In the genomic region with DNA sequence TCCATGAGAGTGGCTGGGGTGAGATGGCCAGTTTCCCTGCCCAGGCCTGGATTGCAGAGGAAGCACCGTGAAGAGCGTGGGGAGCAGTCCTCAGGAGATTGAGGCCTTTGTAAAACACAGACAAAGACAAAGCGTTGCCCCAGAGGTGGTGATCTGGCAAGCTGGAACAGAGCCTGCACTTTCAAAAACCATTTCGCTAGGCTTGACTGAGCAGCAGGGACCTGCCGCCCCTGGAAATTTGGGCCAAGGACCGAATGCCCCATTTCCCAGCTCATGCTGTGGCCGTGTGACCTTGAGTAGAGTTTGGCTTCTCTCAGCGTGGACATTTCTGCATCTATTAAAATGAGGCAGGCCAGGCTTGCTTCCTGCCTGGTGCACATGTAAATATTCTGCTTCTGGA, we compare ENCODE assay signal across 17 cellular contexts.
"Had no signal": no experiment of that assay in that cellular context is flagged by ENCODE, and none has a peak within 500 bp of the region (broad histone marks: within the 10 kb centered on the region; RNA-seq: fewer than 3 reads in every experiment).

No MANE protein-coding gene starts in this region.

- ATAC-seq: naive thymus-derived CD8-positive, alpha-beta T cell; right cardiac atrium had no signal

- H3K27me3 Mint-ChIP-seq: naive thymus-derived CD8-positive, alpha-beta T cell had no signal

- DNase-seq: dorsolateral prefrontal cortex; effector CD8-positive, alpha-beta T cell; foreskin melanocyte; hippocampal formation; kidney glomerular epithelial cell; naive thymus-derived CD8-positive, alpha-beta T cell; posterior cingulate gyrus; right cardiac atrium; small intestine; stimulated activated CD4-positive, alpha-beta T cell treated with anti-CD3 and anti-CD28 coated beads, Interleukin-12 subunit alpha, Interleukin-12 subunit beta, amount 100 ng/mL, for 4 hours; stimulated activated naive CD4-positive, alpha-beta T cell; stomach; substantia nigra; trophoblast cell had no signal

- H3K36me3 ChIP-seq: neutrophil, stomach, thoracic aorta had no signal

- H3K9me3 Mint-ChIP-seq: naive thymus-derived CD8-positive, alpha-beta T cell had no signal

- H3K4me3 Mint-ChIP-seq: naive thymus-derived CD8-positive, alpha-beta T cell had no signal

- H3K36me3 Mint-ChIP-seq: naive thymus-derived CD8-positive, alpha-beta T cell had no signal

- H3K4me1 Mint-ChIP-seq: naive thymus-derived CD8-positive, alpha-beta T cell had no signal

- H3K9me3 ChIP-seq: neutrophil, thoracic aorta had no signal

- H3K4me3 ChIP-seq: coronary artery, dorsolateral prefrontal cortex, stomach, thoracic aorta had no signal

- H3K27me3 ChIP-seq: neutrophil, stomach had no signal

- H3K27ac Mint-ChIP-seq: naive thymus-derived CD8-positive, alpha-beta T cell had no signal

- H3K27ac ChIP-seq: coronary artery, dorsolateral prefrontal cortex, neutrophil, stomach, thoracic aorta had no signal
